ENCODE assay signal across 14 cellular contexts in the genomic region with DNA sequence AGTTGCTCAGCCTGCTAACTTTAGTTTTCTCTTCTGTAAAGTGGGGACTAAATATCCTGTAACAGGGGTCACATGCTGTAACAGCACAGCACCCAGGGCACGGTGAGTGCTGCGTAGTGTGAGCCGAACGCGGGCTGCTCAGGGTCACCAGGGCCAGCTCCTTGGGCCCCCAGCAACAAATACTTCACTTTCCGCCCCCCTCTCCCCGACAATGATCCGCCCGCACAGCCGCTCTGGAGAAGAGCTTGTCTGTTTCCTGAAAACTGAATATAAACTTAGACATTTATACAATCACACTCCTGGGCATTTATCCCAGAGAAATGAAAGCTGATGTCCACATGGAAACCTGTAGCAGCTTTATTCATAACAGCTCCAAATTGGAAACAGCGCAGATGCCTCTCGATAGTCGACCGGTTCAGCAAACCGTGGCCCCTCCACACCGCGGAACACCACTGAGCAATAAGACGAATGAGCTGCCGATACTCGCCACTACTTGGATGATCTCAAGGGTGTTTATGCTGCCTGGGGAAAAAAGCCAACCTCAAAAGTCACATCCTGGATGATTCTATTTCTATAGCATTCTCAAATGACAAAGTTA.
A peak's percentile ranks its signal among the peaks of the same experiment; 100 is the strongest.
DNase-seq lines count a peak whose midpoint lies in the region; ATAC-seq and TF ChIP-seq lines count a peak whose summit lies in the region.
"Had no signal": no experiment of that assay in that cellular context is flagged by ENCODE, and none has a peak within 500 bp of the region (broad histone marks: within the 10 kb centered on the region; RNA-seq: fewer than 3 reads in every experiment).

No MANE protein-coding gene starts in this region.

- peak; percentile 71 for ATAC-seq in SK-N-SH treated with all-trans-retinoic acid at 6 μM for 48 hours

- WGBS in smooth muscle cell (ENCODE audit: low lambda C conversion rate), result 88% methylated on average over 20 of the region's 20 CpGs

- H3K4me1 ChIP-seq in BLaER1 treated with 17β-estradiol and CSF1 and Interleukin-3, amounts not matched to agents 10 nM and 100 nM, result peaks cover 37 to 86% (median 77%) of the 10 kb centered on the region in 10 experiments
- H3K4me1 ChIP-seq in smooth muscle cell (ENCODE audit: low read depth), result no peaks in the 10 kb centered on the region

- H2AFZ ChIP-seq in smooth muscle cell (ENCODE audit: low read depth), result no peak overlapping the region

- H3K79me2 ChIP-seq in smooth muscle cell (ENCODE audit: low read depth), result no peaks in the 10 kb centered on the region

- DNase-seq in foreskin fibroblast (peak; percentile 60 to 75), smooth muscle cell (lab: John Stamatoyannopoulos, UW; ENCODE audit: unreplicated experiment) (no peak), NCI-H446 (lab: John Stamatoyannopoulos, UW) (no peak), DMS114 treated with DMSO at 0.1 percent for 48 hours (lab: John Stamatoyannopoulos, UW; ENCODE audit: unreplicated experiment) (no peak), GM20000 (ENCODE audit: low spot score) (no peak), NCI-H510A (lab: John Stamatoyannopoulos, UW) (no peak)
- DNase-seq: activated CD4-positive, alpha-beta T cell treated with anti-CD3 and anti-CD28 coated beads, Interleukin-2, amount 50 U/mL, for 4 hours; activated gamma-delta T cell treated with Interleukin-2 at 50 U/mL for 16 hours; central memory CD4-positive, alpha-beta T cell; esophagus squamous epithelium; NCI-H2171; small intestine had no signal

- TF ChIP-seq CTCF in foreskin fibroblast (IDR thresholded peaks at IDR 0.05; ENCODE audit: low read depth, low read length), result no peak
- TF ChIP-seq CTCF in smooth muscle cell (IDR thresholded peaks at IDR 0.05; ENCODE audit: borderline replicate concordance, insufficient read depth, poor library complexity, severe bottlenecking), result no peak
- TF ChIP-seq CTCF in GM20000 (IDR thresholded peaks at IDR 0.05; ENCODE audit: extremely low read depth, missing control alignments), result no peak

- no peaks in the 10 kb centered on the region for H3K36me3 ChIP-seq in BLaER1 treated with 17β-estradiol and CSF1 and Interleukin-3, amounts not matched to agents 10 nM and 100 nM
- no peaks in the 10 kb centered on the region for H3K36me3 ChIP-seq in smooth muscle cell (ENCODE audit: low read depth)
- H3K36me3 ChIP-seq: esophagus squamous epithelium had no signal

- H3K27ac ChIP-seq in BLaER1 treated with 17β-estradiol and CSF1 and Interleukin-3, amounts not matched to agents 10 nM and 100 nM, result peak overlapping the region in 8 of 11 experiments; percentile 14 to 98 (median 52); a peak in 13 of 22 replicates
- H3K27ac ChIP-seq in smooth muscle cell (ENCODE audit: low read depth), result no peak overlapping the region

- H3K4me3 ChIP-seq in BLaER1 treated with 17β-estradiol and CSF1 and Interleukin-3, amounts not matched to agents 10 nM and 100 nM, result no peak overlapping the region
- H3K4me3 ChIP-seq in foreskin fibroblast (ENCODE audit: low read depth in 1 of 2, low read length in 2 of 2) (peak overlapping the region; percentile 29 to 44), smooth muscle cell (no peak overlapping the region)

- no peaks in the 10 kb centered on the region for H3K27me3 ChIP-seq in BLaER1 treated with 17β-estradiol and CSF1 and Interleukin-3, amounts not matched to agents 10 nM and 100 nM
- no peaks in the 10 kb centered on the region for H3K27me3 ChIP-seq in smooth muscle cell (ENCODE audit: low read depth)
- H3K27me3 ChIP-seq: esophagus squamous epithelium had no signal

- peak overlapping the region in 9 of 11 experiments; percentile 5 to 47 (median 30); a peak in 7 of 22 replicates for H3K9ac ChIP-seq in BLaER1 treated with 17β-estradiol and CSF1 and Interleukin-3, amounts not matched to agents 10 nM and 100 nM
- no peak overlapping the region for H3K9ac ChIP-seq in smooth muscle cell (ENCODE audit: low read depth)

- H3K9me3 ChIP-seq in BLaER1 treated with 17β-estradiol and CSF1 and Interleukin-3, amounts not matched to agents 10 nM and 100 nM (replicated peaks in 1 of 11), result no peaks in the 10 kb centered on the region
- no peaks in the 10 kb centered on the region for H3K9me3 ChIP-seq in smooth muscle cell (replicated peaks; ENCODE audit: low read depth)
- H3K9me3 ChIP-seq: esophagus squamous epithelium had no signal

- H3K4me2 ChIP-seq in BLaER1 treated with 17β-estradiol and CSF1 and Interleukin-3, amounts not matched to agents 10 nM and 100 nM, result peak overlapping the region; percentile 24 to 92 (median 83); a peak in 21 of 22 replicates
- peak overlapping the region; percentile 12 for H3K4me2 ChIP-seq in smooth muscle cell

- H4K20me1 ChIP-seq in BLaER1 treated with 17β-estradiol and CSF1 and Interleukin-3, amounts not matched to agents 10 nM and 100 nM, result no peaks in the 10 kb centered on the region
- H4K20me1 ChIP-seq in smooth muscle cell (ENCODE audit: low read depth), result no peaks in the 10 kb centered on the region

- no peaks in the 10 kb centered on the region for H3F3A ChIP-seq in smooth muscle cell (ENCODE audit: low read depth)

TF ChIP-seq in SK-N-SH treated with all-trans-retinoic acid at 6 μM for 48 hours, 23 proteins besides CTCF, POLR2A, EP300 and RAD21 (continues in another document):
- TF ChIP-seq ZNF70 (CRISPR knock-in tag; IDR thresholded peaks at IDR 0.05), result no peak
- no peak for TF ChIP-seq GLIS3 (CRISPR knock-in tag; IDR thresholded peaks at IDR 0.05)
- TF ChIP-seq TCF4 (CRISPR knock-in tag; IDR thresholded peaks at IDR 0.05; ENCODE audit: borderline replicate concordance), result no peak
- no peak for TF ChIP-seq ISL1 (CRISPR knock-in tag; IDR thresholded peaks at IDR 0.05)
- no peak for TF ChIP-seq CREB5 (CRISPR knock-in tag; IDR thresholded peaks at IDR 0.05; ENCODE audit: low read depth)
- no peak for TF ChIP-seq OSR1 (CRISPR knock-in tag; IDR thresholded peaks at IDR 0.05)
- no peak for TF ChIP-seq ESRRG (CRISPR knock-in tag; IDR thresholded peaks at IDR 0.05)
- no peak for TF ChIP-seq ZFP3 (CRISPR knock-in tag; IDR thresholded peaks at IDR 0.05)
- no peak for TF ChIP-seq BACH2 (CRISPR knock-in tag; IDR thresholded peaks at IDR 0.05; ENCODE audit: borderline replicate concordance)
- no peak for TF ChIP-seq ZFP30 (CRISPR knock-in tag; IDR thresholded peaks at IDR 0.05)
- TF ChIP-seq, protein P1, sequence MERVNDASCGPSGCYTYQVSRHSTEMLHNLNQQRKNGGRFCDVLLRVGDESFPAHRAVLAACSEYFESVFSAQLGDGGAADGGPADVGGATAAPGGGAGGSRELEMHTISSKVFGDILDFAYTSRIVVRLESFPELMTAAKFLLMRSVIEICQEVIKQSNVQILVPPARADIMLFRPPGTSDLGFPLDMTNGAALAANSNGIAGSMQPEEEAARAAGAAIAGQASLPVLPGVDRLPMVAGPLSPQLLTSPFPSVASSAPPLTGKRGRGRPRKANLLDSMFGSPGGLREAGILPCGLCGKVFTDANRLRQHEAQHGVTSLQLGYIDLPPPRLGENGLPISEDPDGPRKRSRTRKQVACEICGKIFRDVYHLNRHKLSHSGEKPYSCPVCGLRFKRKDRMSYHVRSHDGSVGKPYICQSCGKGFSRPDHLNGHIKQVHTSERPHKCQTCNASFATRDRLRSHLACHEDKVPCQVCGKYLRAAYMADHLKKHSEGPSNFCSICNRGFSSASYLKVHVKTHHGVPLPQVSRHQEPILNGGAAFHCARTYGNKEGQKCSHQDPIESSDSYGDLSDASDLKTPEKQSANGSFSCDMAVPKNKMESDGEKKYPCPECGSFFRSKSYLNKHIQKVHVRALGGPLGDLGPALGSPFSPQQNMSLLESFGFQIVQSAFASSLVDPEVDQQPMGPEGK (CRISPR knock-in tag; IDR thresholded peaks at IDR 0.05; ENCODE audit: borderline replicate concordance), result no peak
- no peak for TF ChIP-seq ARNTL (CRISPR knock-in tag; IDR thresholded peaks at IDR 0.05; ENCODE audit: borderline replicate concordance, low read depth)
- TF ChIP-seq ZNF8 (CRISPR knock-in tag; IDR thresholded peaks at IDR 0.05), result no peak
- no peak for TF ChIP-seq CSDC2 (CRISPR knock-in tag; IDR thresholded peaks at IDR 0.05)
- TF ChIP-seq POU6F1 (CRISPR knock-in tag; IDR thresholded peaks at IDR 0.05; ENCODE audit: borderline replicate concordance, low read depth), result no peak
- TF ChIP-seq ZC3H10 (CRISPR knock-in tag; IDR thresholded peaks at IDR 0.05), result no peak

Comparison
In these comparisons a context has a peak if more than half of its experiments do, and no peak if none do; other contexts are left out.
1. H3K4me3 ChIP-seq: peak in foreskin fibroblast (2 of 2); none in BLaER1 treated with 17β-estradiol and CSF1 and Interleukin-3, amounts not matched to agents 10 nM and 100 nM (0 of 10) and smooth muscle cell (single experiment).
2. DNase-seq: peak in foreskin fibroblast (2 of 2); none in smooth muscle cell (single experiment), NCI-H446 (0 of 2), DMS114 treated with DMSO at 0.1 percent for 48 hours (single experiment), GM20000 (single experiment) and NCI-H510A (single experiment).